1 cellular context compared by ENCODE assay signal in genomic region chr5:74434124-74434899, GRCh38.
TF ChIP-seq lines count a peak whose summit lies in the region.

No MANE protein-coding gene starts in this region.

TF ChIP-seq in GM12878, 131 proteins besides CTCF, POLR2A, EP300 and RAD21 (continued from another document):
- TF ChIP-seq E4F1 (IDR thresholded peaks at IDR 0.05; ENCODE audit: borderline replicate concordance, partially characterized antibody), result no peak
- TF ChIP-seq TCF12 (IDR thresholded peaks at IDR 0.05; ENCODE audit: low read depth, low read length), result no peak
- no peak for TF ChIP-seq FOXM1 (IDR thresholded peaks at IDR 0.05; ENCODE audit: low read depth, low read length)
- TF ChIP-seq IRF5 (IDR thresholded peaks at IDR 0.05; ENCODE audit: borderline replicate concordance), result no peak
- no peak for TF ChIP-seq MTA2 (IDR thresholded peaks at IDR 0.05; ENCODE audit: low read depth)
- TF ChIP-seq CBFB (IDR thresholded peaks at IDR 0.05; ENCODE audit: low read depth), result no peak
- no peak for TF ChIP-seq MLLT1 (IDR thresholded peaks at IDR 0.05)
- TF ChIP-seq ZZZ3 (IDR thresholded peaks at IDR 0.05; ENCODE audit: control insufficient read depth, insufficient read length, low read depth), result no peak
- TF ChIP-seq ATF3 (IDR thresholded peaks at IDR 0.05; ENCODE audit: borderline replicate concordance, extremely low read depth, low read depth, low read length), result no peak
- no peak for TF ChIP-seq ZNF24 (IDR thresholded peaks at IDR 0.05)
- no peak for TF ChIP-seq SKIL (IDR thresholded peaks at IDR 0.05; ENCODE audit: low read depth, poor library complexity, severe bottlenecking)
- no peak for TF ChIP-seq PBX3 (IDR thresholded peaks at IDR 0.05; ENCODE audit: insufficient replicate concordance, low read depth, low read length)
